ENCODE assay signal across 18 cellular contexts in the genomic region with DNA sequence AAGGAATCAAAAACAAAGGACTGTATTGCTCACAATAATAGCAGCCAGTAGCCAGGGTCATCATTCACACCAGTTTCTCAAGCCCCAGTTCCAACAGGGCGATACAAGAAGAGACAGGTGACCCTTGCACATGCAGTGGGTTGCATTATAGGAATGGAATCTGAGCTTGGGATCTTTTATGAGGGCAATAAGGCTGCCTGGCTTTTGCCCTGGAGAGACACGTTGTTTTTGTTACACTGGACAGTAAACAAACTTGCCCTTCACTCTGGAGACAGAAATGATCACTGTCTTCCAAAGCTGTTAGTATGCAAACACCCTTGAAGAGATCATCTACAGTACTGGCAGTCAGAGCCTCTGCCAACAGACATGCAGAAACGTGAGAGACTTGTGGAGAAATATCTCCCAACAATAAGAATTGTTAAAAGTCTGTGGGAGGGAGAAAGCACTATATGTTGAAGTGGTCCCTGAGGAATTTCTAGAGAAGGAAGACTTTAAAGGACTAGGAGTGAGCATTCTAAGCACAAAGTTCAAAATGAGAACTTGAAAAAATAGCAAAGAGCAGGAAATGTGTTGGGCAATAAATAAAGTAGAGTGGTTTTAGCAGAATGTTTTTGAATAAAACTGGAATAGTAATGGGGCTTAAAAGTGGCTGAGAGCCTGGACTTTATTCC. TPM values are rescaled to one million over a fixed set of nuclear protein-coding genes. Genes with fewer than 3 reads are reported as not detected.
DNase-seq lines count a peak whose midpoint lies in the region; ATAC-seq and TF ChIP-seq lines count a peak whose summit lies in the region.
"Had no signal": no experiment of that assay in that cellular context is flagged by ENCODE, and none has a peak within 500 bp of the region (broad histone marks: within the 10 kb centered on the region; RNA-seq: fewer than 3 reads in every experiment).

No MANE protein-coding gene starts in this region.

- DNase-seq in A673 (ENCODE audit: low spot score) (peak; percentile 57), mammary epithelial cell (no peak), mucosa of descending colon (peak in 1 of 3 donors; percentile 23), posterior vena cava (ENCODE audit: low spot score) (no peak), DMS79 treated with DMSO at 0.1 percent for 48 hours (lab: John Stamatoyannopoulos, UW) (no peak), left cardiac atrium (no peak)
- DNase-seq: activated CD4-positive, alpha-beta T cell treated with anti-CD3 and anti-CD28 coated beads, Interleukin-2, amount 50 U/mL, for 1 hour; activated naive CD4-positive, alpha-beta T cell treated with anti-CD3 and anti-CD28 coated beads, Interleukin-2, amount 50 U/mL, for 16 hours; BE2C; GOT3; Karpas-422; naive B cell; T-helper 9 cell; upper lobe of left lung had no signal

- no peaks in the 10 kb centered on the region for H3K9me3 ChIP-seq in A673 (ENCODE audit: low read depth, low read length, poor library complexity, severe bottlenecking)
- H3K9me3 ChIP-seq in HUES48 (ENCODE audit: control insufficient read depth, insufficient read depth, low read length), result no peaks in the 10 kb centered on the region
- H3K9me3 ChIP-seq in mammary epithelial cell (replicated peaks; ENCODE audit: insufficient read depth, low read length), result no peaks in the 10 kb centered on the region
- H3K9me3 ChIP-seq in mucosa of descending colon, result no peaks in the 10 kb centered on the region
- H3K9me3 ChIP-seq: BE2C, pancreas, right atrium auricular region, upper lobe of left lung had no signal

- no TSS peak for BruUV-seq in A673 (replicated peaks; lab: Mats Ljungman, UMichigan)
- no TSS peak for BruUV-seq in mammary epithelial cell (replicated peaks; lab: Mats Ljungman, UMichigan)

- no peak overlapping the region for H3K4me2 ChIP-seq in mammary epithelial cell (ENCODE audit: insufficient read depth, low read depth, low read length)

- no peak overlapping the region for H3K9ac ChIP-seq in HUES48 (ENCODE audit: low read depth, low read length)
- no peak overlapping the region for H3K9ac ChIP-seq in mammary epithelial cell (ENCODE audit: insufficient read depth, low read length)

- POLR2A ChIA-PET in A673 (lab: Charles Lee; ENCODE audit: low non-redundant PET), result no interaction called here

- intact Hi-C loops in A673 (cut with micrococcal nuclease; ENCODE audit: unreplicated experiment), result loop anchor here (10.0 kb wide), 1 partner anchor 1537 kb away; no protein-coding TSS in a partner anchor
- intact Hi-C loops in mammary epithelial cell (cut with micrococcal nuclease), result loop anchor here (1.0 kb wide), 2 partner anchors 18 to 314 kb away; no protein-coding TSS in a partner anchor
- intact Hi-C loops in mucosa of descending colon (cut with DNase I, micrococcal nuclease), result loop anchor here in 1 of 2 donors (5.0 to 10.0 kb wide), 3 partner anchors 1120 to 1477 kb away; no protein-coding TSS in a partner anchor
- intact Hi-C loops in posterior vena cava (cut with DNase I), result loop anchor here in 1 of 2 donors (10.0 kb wide), 1 partner anchor 1477 kb away; no protein-coding TSS in a partner anchor
- intact Hi-C loops in left cardiac atrium (cut with DNase I), result loop anchor here in 1 of 2 donors (2.0 to 5.0 kb wide), 2 partner anchors 1240 to 1471 kb away; no protein-coding TSS in a partner anchor

- H3K27ac ChIP-seq in A673 (ENCODE audit: low read depth, low read length, poor library complexity, severe bottlenecking) (no peak overlapping the region), HUES48 (ENCODE audit: low read depth, low read length) (peak overlapping the region; percentile 83), mammary epithelial cell (ENCODE audit: insufficient read depth, low read depth, low read length) (no peak overlapping the region)
- H3K27ac ChIP-seq: pancreas, right atrium auricular region, upper lobe of left lung had no signal

- peak overlapping the region; percentile 41 for H2AFZ ChIP-seq in mammary epithelial cell (ENCODE audit: low read depth, low read length)

- WGBS in mammary epithelial cell (ENCODE audit: low coverage, missing lambda C conversion rate), result 46% methylated on average over 3 of the region's 3 CpGs

- ATAC-seq in mucosa of descending colon (peak; percentile 78), HG03135 (IDR thresholded peaks at IDR 0.05; ENCODE audit: unreplicated experiment) (no peak), left cardiac atrium (no peak)

- no peaks in the 10 kb centered on the region for H4K20me1 ChIP-seq in mammary epithelial cell (ENCODE audit: insufficient read depth, low read length)

- in situ Hi-C loops in mammary epithelial cell (cut with MboI; ENCODE audit: low sequenced_read_pairs in 2 of 2), result loop anchor here (10.0 to 25.0 kb wide), 5 partner anchors 325 to 1225 kb away; no protein-coding TSS in a partner anchor

- CTCF ChIA-PET in A673 (lab: Charles Lee), result interaction anchor here (0.9 to 1.1 kb wide), 3 partner anchors 324 to 1473 kb away, joined by 3 to 4 read pairs (median 3); no protein-coding TSS in a partner anchor
- CTCF ChIA-PET in mammary epithelial cell (lab: Charles Lee; ENCODE audit: low non-redundant PET), result interaction anchor here (0.6 to 0.8 kb wide), 2 partner anchors 111 to 1559 kb away, joined by 3 to 6 read pairs; no protein-coding TSS in a partner anchor

- H3K79me2 ChIP-seq in mammary epithelial cell (ENCODE audit: insufficient read depth, low read length), result no peaks in the 10 kb centered on the region

- H3K4me1 ChIP-seq in A673 (ENCODE audit: insufficient read depth, low read length, poor library complexity, severe bottlenecking) (peaks cover 32% of the 10 kb centered on the region), HUES48 (ENCODE audit: control insufficient read depth, insufficient read depth, low read length) (peaks cover 64% of the 10 kb centered on the region), mammary epithelial cell (ENCODE audit: insufficient read depth, low read length) (peaks cover 12% of the 10 kb centered on the region), mucosa of descending colon (ENCODE audit: low read depth) (peaks cover 16% of the 10 kb centered on the region)
- H3K4me1 ChIP-seq: BE2C had no signal

- H3K4me3 ChIP-seq in A673 (ENCODE audit: low read depth, low read length, poor library complexity, severe bottlenecking) (no peak overlapping the region), HUES48 (ENCODE audit: low read depth, low read length) (no peak overlapping the region), mammary epithelial cell (replicated peaks in 1 of 3; ENCODE audit: insufficient read depth in 1 of 3, low read depth in 2 of 3, low read length in 3 of 3) (no peak overlapping the region), mucosa of descending colon (no peak overlapping the region)
- H3K4me3 ChIP-seq: pancreas, right atrium auricular region, upper lobe of left lung had no signal

- TF ChIP-seq CTCF in A673 (conservative IDR thresholded peaks at IDR 0.05; ENCODE audit: low read depth, low read length), result no peak
- no peak for TF ChIP-seq CTCF in mammary epithelial cell (conservative IDR thresholded peaks at IDR 0.05 in 1 of 2, IDR thresholded peaks at IDR 0.05 in 1 of 2; ENCODE audit: extremely low read depth in 1 of 2, insufficient read depth in 1 of 2, low read depth in 1 of 2, low read length in 2 of 2)
- TF ChIP-seq CTCF in mucosa of descending colon (IDR thresholded peaks at IDR 0.05), result no peak

- H3K36me3 ChIP-seq in A673 (ENCODE audit: insufficient read depth, low read length, poor library complexity, severe bottlenecking), result no peaks in the 10 kb centered on the region
- no peaks in the 10 kb centered on the region for H3K36me3 ChIP-seq in HUES48 (ENCODE audit: control insufficient read depth, insufficient read depth, low read length)
- no peaks in the 10 kb centered on the region for H3K36me3 ChIP-seq in mammary epithelial cell (ENCODE audit: insufficient read depth, low read length)
- no peaks in the 10 kb centered on the region for H3K36me3 ChIP-seq in mucosa of descending colon (ENCODE audit: low read depth)
- H3K36me3 ChIP-seq: BE2C, pancreas, right atrium auricular region, upper lobe of left lung had no signal

- dilution Hi-C loops in mammary epithelial cell (cut with HindIII; ENCODE audit: low sequenced_read_pairs), result loop anchor here (25.0 kb wide), 1 partner anchor 1350 kb away; no protein-coding TSS in a partner anchor

- H3K27me3 ChIP-seq in A673 (replicated peaks; ENCODE audit: insufficient read depth, low read depth, low read length, poor library complexity) (peaks cover 3% of the 10 kb centered on the region), HUES48 (ENCODE audit: control insufficient read depth, insufficient read depth, low read length) (peaks cover 25% of the 10 kb centered on the region), mammary epithelial cell (ENCODE audit: insufficient read depth, low read length) (no peaks in the 10 kb centered on the region)
- H3K27me3 ChIP-seq: right atrium auricular region had no signal

RNA-seq across cellular contexts. Expression of gene COL12A1, which starts 6.2 kb away (rescaled TPM):
- 9.3 and 9.5 TPM in 2 replicates for total RNA-seq in A673 (2021)
- total RNA-seq in mammary epithelial cell, result 100 to 1,000 TPM; 174 to 263 TPM
- polyA plus RNA-seq in mammary epithelial cell, result 132 TPM
- 250 TPM for polyA minus RNA-seq in mammary epithelial cell
- total RNA-seq in mucosa of descending colon, result 10 to 100 TPM in 2 of 3 donors, 1 to 10 TPM in 1; 6.1 to 80.9 (median 15.7) TPM
- total RNA-seq in posterior vena cava, result 100 to 1,000 TPM; 219 to 222 TPM
- total RNA-seq in left cardiac atrium, result 10 to 100 TPM; 23.2 to 33.6 TPM

RNA-seq across cellular contexts. Expression of gene COX7A2, which starts 31.5 kb away (rescaled TPM):
- total RNA-seq in A673 (2021) (442 and 451 TPM in 2 replicates), mammary epithelial cell (100 to 1,000 TPM in 1 of 2 donors, 10 to 100 TPM in 1; 73.3 to 370 TPM), mucosa of descending colon (100 to 1,000 TPM; 493 to 721 (median 652) TPM), posterior vena cava (100 to 1,000 TPM; 408 to 448 TPM), left cardiac atrium (100 to 1,000 TPM; 689 to 799 TPM)
- 146 TPM for polyA plus RNA-seq in mammary epithelial cell
- 245 TPM for polyA minus RNA-seq in mammary epithelial cell
